ENCODE assay signal across 25 cellular contexts in genomic region chr12:69173358-69173757, GRCh38.
DNase-seq lines count a peak whose midpoint lies in the region; FAIRE-seq and TF ChIP-seq lines count a peak whose summit lies in the region.
"Had no signal": no experiment of that assay in that cellular context is flagged by ENCODE, and none has a peak within 500 bp of the region (broad histone marks: within the 10 kb centered on the region; RNA-seq: fewer than 3 reads in every experiment).

No MANE protein-coding gene starts in this region.

- H3K4me2 ChIP-seq in hepatocyte, result no peak overlapping the region

- H3K27me3 ChIP-seq in bronchial epithelial cell (ENCODE audit: control insufficient read depth, insufficient read depth, low read length), result no peaks in the 10 kb centered on the region
- H3K27me3 ChIP-seq in hepatocyte, result no peaks in the 10 kb centered on the region

- H3K9me2 ChIP-seq in hepatocyte (replicated peaks; ENCODE audit: insufficient read depth), result no peaks in the 10 kb centered on the region

- no peaks in the 10 kb centered on the region for H3K4me1 ChIP-seq in hepatocyte (ENCODE audit: insufficient read depth)
- H3K4me1 ChIP-seq: prostate gland had no signal

- peak; percentile 28 for FAIRE-seq in bronchial epithelial cell (lab: Jason Lieb, UNC)

- H3K79me2 ChIP-seq in hepatocyte, result no peaks in the 10 kb centered on the region

- H3K4me3 ChIP-seq in bronchial epithelial cell (ENCODE audit: low read depth, low read length) (no peak overlapping the region), hepatocyte (no peak overlapping the region)
- H3K4me3 ChIP-seq: prostate gland, skin epidermis had no signal

- WGBS in hepatocyte (ENCODE audit: low lambda C conversion rate, missing lambda C conversion rate), result 60% methylated on average over 9 of the region's 9 CpGs

- TF ChIP-seq CTCF in bronchial epithelial cell (IDR thresholded peaks at IDR 0.05; ENCODE audit: insufficient read depth, low read length, severe bottlenecking), result no peak
- no peak for TF ChIP-seq CTCF in hepatocyte (IDR thresholded peaks at IDR 0.05; ENCODE audit: poor library complexity)

- H4K20me1 ChIP-seq in hepatocyte (ENCODE audit: insufficient read depth, poor library complexity, severe bottlenecking), result no peaks in the 10 kb centered on the region

- no peak overlapping the region for H2AFZ ChIP-seq in hepatocyte

- peak; percentile 33 for DNase-seq in NCI-H2227 (lab: John Stamatoyannopoulos, UW; ENCODE audit: unreplicated experiment)
- no peak for DNase-seq in NCI-H2227 treated with DMSO at 0.1 percent for 48 hours (lab: John Stamatoyannopoulos, UW)
- DNase-seq in bronchial epithelial cell (ENCODE audit: low read depth), result no peak
- peak; percentile 22 for DNase-seq in midbrain (lab: John Stamatoyannopoulos, UW)
- peak in 16 of 49 donors; percentile 2 to 38 (median 4) for DNase-seq in substantia nigra (lab: John Stamatoyannopoulos, UW)
- DNase-seq in middle frontal gyrus (ENCODE audit: extremely low spot score, low spot score), result no peak
- no peak for DNase-seq in hepatocyte (ENCODE audit: low spot score)
- no peak for DNase-seq in NCI-H2029 treated with DMSO at 0.1 percent for 48 hours (lab: John Stamatoyannopoulos, UW)
- DNase-seq: 8988T; activated CD4-positive, alpha-beta T cell treated with anti-CD3 and anti-CD28 coated beads, Interleukin-2, amount 10 ng/mL, durations not matched to agents 7 days and 5 days; activated naive CD4-positive, alpha-beta T cell treated with anti-CD3 and anti-CD28 coated beads for 36 hours; activated T-cell treated with anti-CD3 and anti-CD28 coated beads, Interleukin-2, amount 50 U/mL, for 48 hours; AML-193; amniotic stem cell; CD8-positive, alpha-beta T cell; DMS 273 treated with DMSO at 0.1 percent for 48 hours; mesenchymal stem cell; natural killer cell; NCI-H1694; NCI-H226; NCI-H774; T-helper 9 cell; WERI-Rb-1 had no signal

- H3K9me3 ChIP-seq in hepatocyte (ENCODE audit: low read depth), result no peaks in the 10 kb centered on the region
- H3K9me3 ChIP-seq: prostate gland had no signal

- no peaks in the 10 kb centered on the region for H3K36me3 ChIP-seq in bronchial epithelial cell (ENCODE audit: control insufficient read depth, insufficient read depth, low read length)
- H3K36me3 ChIP-seq in hepatocyte (replicated peaks; ENCODE audit: insufficient read depth, low read depth), result no peaks in the 10 kb centered on the region
- H3K36me3 ChIP-seq: prostate gland, WERI-Rb-1 had no signal

- H3K27ac ChIP-seq in substantia nigra (ENCODE audit: low read depth, low read length, poor library complexity, severe bottlenecking), result peak overlapping the region; percentile 22
- no peak overlapping the region for H3K27ac ChIP-seq in hepatocyte
- H3K27ac ChIP-seq: prostate gland, skin epidermis, WERI-Rb-1 had no signal

Comparison
In these comparisons a context has a peak if more than half of its experiments do, and no peak if none do; other contexts are left out.
1. DNase-seq: peak in NCI-H2227 (single experiment) and midbrain (single experiment); none in NCI-H2227 treated with DMSO at 0.1 percent for 48 hours (single experiment), bronchial epithelial cell (single experiment), middle frontal gyrus (single experiment), hepatocyte (single experiment) and NCI-H2029 treated with DMSO at 0.1 percent for 48 hours (single experiment).